In the genomic region with DNA sequence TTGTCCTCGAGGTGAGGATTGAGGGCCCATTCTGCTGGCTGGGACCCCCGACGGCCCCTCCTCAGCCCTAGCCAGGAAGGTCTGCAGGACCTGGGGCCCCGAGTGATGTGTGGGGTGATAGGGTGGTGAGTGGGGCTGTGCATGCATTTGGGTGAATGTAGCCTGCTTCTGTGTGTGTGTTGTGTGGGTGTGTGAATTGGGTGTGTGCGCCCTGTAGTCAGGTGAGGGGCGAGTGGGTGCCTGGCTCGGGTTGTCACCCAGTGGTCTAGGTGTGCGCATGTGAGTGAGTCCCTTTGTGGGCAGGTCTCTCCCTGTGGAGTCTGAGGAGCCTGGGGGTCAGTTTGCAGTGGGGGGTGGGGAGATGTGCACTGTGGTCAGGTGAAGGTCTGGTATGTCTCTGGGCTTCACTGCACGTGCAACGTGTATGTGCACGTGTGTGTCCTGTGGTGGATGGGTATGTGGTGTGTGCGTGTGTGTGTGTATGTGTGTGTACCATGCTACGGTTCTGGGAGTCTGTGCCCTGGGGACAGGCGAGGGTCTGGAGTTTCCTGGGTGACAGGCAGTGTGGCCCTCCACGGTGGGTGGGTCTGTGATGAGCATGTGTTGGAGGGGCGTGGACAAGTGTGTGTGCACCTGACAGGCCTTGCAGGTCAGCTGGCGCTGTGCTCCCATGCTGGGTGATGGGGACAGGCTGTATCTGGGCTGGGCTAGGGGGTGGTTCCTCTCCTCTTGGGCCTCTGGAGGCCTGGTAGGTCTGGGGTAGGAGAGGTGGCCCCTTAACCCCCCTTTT, we compare ENCODE assay signal across 12 cellular contexts. TPM values are rescaled to one million over a fixed set of nuclear protein-coding genes. Genes with fewer than 3 reads are reported as not detected.
DNase-seq lines count a peak whose midpoint lies in the region; ATAC-seq and TF ChIP-seq lines count a peak whose summit lies in the region.
"Had no signal": no experiment of that assay in that cellular context is flagged by ENCODE, and none has a peak within 500 bp of the region (broad histone marks: within the 10 kb centered on the region; RNA-seq: fewer than 3 reads in every experiment).

No MANE protein-coding gene starts in this region.

- peaks cover 39 to 56% (median 42%) of the 10 kb centered on the region in 3 donors for H3K27me3 Mint-ChIP-seq in CD14-positive monocyte (ENCODE audit: low read depth in 3 of 3)
- peaks cover 13 to 39% (median 13%) of the 10 kb centered on the region in 5 donors for H3K27me3 Mint-ChIP-seq in naive thymus-derived CD4-positive, alpha-beta T cell

- peaks cover 25% of the 10 kb centered on the region for H3K4me1 Mint-ChIP-seq in CD14-positive monocyte
- H3K4me1 Mint-ChIP-seq in naive thymus-derived CD4-positive, alpha-beta T cell: peaks cover 14 to 34% (median 29%) of the 10 kb centered on the region in 7 donors

- peak overlapping the region; percentile 35 to 83 for H3K4me3 Mint-ChIP-seq in CD14-positive monocyte
- peak overlapping the region; percentile 7 to 89 (median 54) for H3K4me3 Mint-ChIP-seq in naive thymus-derived CD4-positive, alpha-beta T cell

- no peaks in the 10 kb centered on the region for H3K9me3 ChIP-seq in HEK293 (ENCODE audit: control insufficient read depth, insufficient read depth, low read depth, low read length)
- no peaks in the 10 kb centered on the region for H3K9me3 ChIP-seq in naive thymus-derived CD4-positive, alpha-beta T cell (ENCODE audit: control insufficient read depth in 2 of 3, low read length in 3 of 3)
- H3K9me3 ChIP-seq in sigmoid colon: no peaks in the 10 kb centered on the region
- H3K9me3 ChIP-seq: neutrophil had no signal

- no peak for TF ChIP-seq POLR2A in sigmoid colon (IDR thresholded peaks at IDR 0.05)

- CTCF ChIA-PET in HEK293 (lab: Yijun Ruan, JAX): interaction anchor here (0.5 kb wide), 1 partner anchor 19 kb away, joined by 4 read pairs; no protein-coding TSS in a partner anchor
- CTCF ChIA-PET in naive thymus-derived CD4-positive, alpha-beta T cell (lab: Charles Lee): no interaction called here

- intact Hi-C loops in CD14-positive monocyte (cut with micrococcal nuclease): no loop called here
- intact Hi-C loops in naive thymus-derived CD4-positive, alpha-beta T cell (cut with micrococcal nuclease): no loop called here
- intact Hi-C loops in sigmoid colon (cut with DNase I): no loop called here

- TF ChIP-seq CTCF in CD14-positive monocyte (IDR thresholded peaks at IDR 0.05) (no peak), HEK293 (tag by site-specific recombination; IDR thresholded peaks at IDR 0.05) (no peak), sigmoid colon (IDR thresholded peaks at IDR 0.05) (no peak)

- no peaks in the 10 kb centered on the region for H3K36me3 ChIP-seq in HEK293 (ENCODE audit: control insufficient read depth in 2 of 2, insufficient read depth in 1 of 2, low read length in 2 of 2)
- no peaks in the 10 kb centered on the region for H3K36me3 ChIP-seq in naive thymus-derived CD4-positive, alpha-beta T cell (ENCODE audit: control insufficient read depth in 2 of 3, insufficient read depth in 3 of 3, low read length in 3 of 3)
- no peaks in the 10 kb centered on the region for H3K36me3 ChIP-seq in sigmoid colon
- H3K36me3 ChIP-seq: neutrophil had no signal

- H3K4me1 ChIP-seq in HEK293 (ENCODE audit: control insufficient read depth, insufficient read depth, low read length) (no peaks in the 10 kb centered on the region), sigmoid colon (peaks cover 0 to 28% (median 24%) of the 10 kb centered on the region in 4 donors)
- peaks cover 17% of the 10 kb centered on the region in 2 donors for H3K4me1 ChIP-seq in naive thymus-derived CD4-positive, alpha-beta T cell (ENCODE audit: control insufficient read depth in 2 of 2, insufficient read depth in 2 of 2, low read length in 2 of 2)

- WGBS in sigmoid colon, 2 donors: 24 to 47% methylated on average over 17 of the region's 17 CpGs

- H3K27ac Mint-ChIP-seq in CD14-positive monocyte: no peak overlapping the region
- peak overlapping the region in 4 of 9 donors; percentile 6 to 77 (median 19) for H3K27ac Mint-ChIP-seq in naive thymus-derived CD4-positive, alpha-beta T cell
- H3K27ac Mint-ChIP-seq: activated naive CD4-positive, alpha-beta T cell treated with anti-CD3 and anti-CD28 coated beads, Interleukin-2, amount 50 U/mL, for 72 hours had no signal

- DNase-seq in CD14-positive monocyte (ENCODE audit: low spot score) (no peak), caudate nucleus (lab: John Stamatoyannopoulos, UW) (peak in 24 of 61 donors; percentile 7 to 72 (median 38)), sigmoid colon (no peak), superior temporal gyrus (ENCODE audit: extremely low spot score) (no peak), NCI-H1694 (lab: John Stamatoyannopoulos, UW) (no peak)
- DNase-seq in naive thymus-derived CD4-positive, alpha-beta T cell: no peak
- DNase-seq: stimulated activated CD4-positive, alpha-beta T cell treated with anti-CD3 and anti-CD28 coated beads, Interleukin-1b, Interleukin-23, amount 100 ng/mL, for 48 hours had no signal

- H3K4me3 ChIP-seq in HEK293 (ENCODE audit: low read depth, low read length) (no peak overlapping the region), sigmoid colon (no peak overlapping the region)
- H3K4me3 ChIP-seq in naive thymus-derived CD4-positive, alpha-beta T cell (ENCODE audit: low read length): no peak overlapping the region

- ATAC-seq in naive thymus-derived CD4-positive, alpha-beta T cell: no peak
- no peak for ATAC-seq in HG02840 (IDR thresholded peaks at IDR 0.05; ENCODE audit: low FRiP score, unreplicated experiment)
- ATAC-seq: activated naive CD4-positive, alpha-beta T cell treated with anti-CD3 and anti-CD28 coated beads, Interleukin-2, amount 50 U/mL, for 72 hours had no signal

- TF ChIP-seq EP300 in sigmoid colon (IDR thresholded peaks at IDR 0.05): no peak

- H3K27me3 ChIP-seq in naive thymus-derived CD4-positive, alpha-beta T cell (ENCODE audit: control insufficient read depth in 2 of 2, insufficient read depth in 2 of 2, low read length in 2 of 2): peaks cover 0 to 7% of the 10 kb centered on the region in 2 donors
- peaks cover 28 to 53% (median 49%) of the 10 kb centered on the region in 3 donors for H3K27me3 ChIP-seq in sigmoid colon

- H3K27ac ChIP-seq in HEK293 (ENCODE audit: extremely low read depth, low read depth, low read length): no peak overlapping the region
- peak overlapping the region; percentile 98 for H3K27ac ChIP-seq in caudate nucleus (ENCODE audit: low read depth, low read length)
- H3K27ac ChIP-seq in naive thymus-derived CD4-positive, alpha-beta T cell (ENCODE audit: low read depth, low read length): no peak overlapping the region
- no peak overlapping the region for H3K27ac ChIP-seq in sigmoid colon
- H3K27ac ChIP-seq: neutrophil had no signal

- H3K9me3 Mint-ChIP-seq in CD14-positive monocyte: peaks cover 0 to 7% (median 4%) of the 10 kb centered on the region in 7 donors
- H3K9me3 Mint-ChIP-seq in naive thymus-derived CD4-positive, alpha-beta T cell: peaks cover 0 to 1% (median 0%) of the 10 kb centered on the region in 11 donors
- H3K9me3 Mint-ChIP-seq: activated naive CD4-positive, alpha-beta T cell treated with anti-CD3 and anti-CD28 coated beads, Interleukin-2, amount 50 U/mL, for 72 hours had no signal

- POLR2A ChIA-PET in HEK293 (lab: Yijun Ruan, JAX): no interaction called here
- POLR2A ChIA-PET in naive thymus-derived CD4-positive, alpha-beta T cell (lab: Charles Lee): no interaction called here

- H3K36me3 Mint-ChIP-seq in CD14-positive monocyte: peaks cover 4 to 7% of the 10 kb centered on the region in 2 donors
- H3K36me3 Mint-ChIP-seq in naive thymus-derived CD4-positive, alpha-beta T cell: peaks cover 0 to 4% (median 0%) of the 10 kb centered on the region in 5 donors
- H3K36me3 Mint-ChIP-seq: activated naive CD4-positive, alpha-beta T cell treated with anti-CD3 and anti-CD28 coated beads, Interleukin-2, amount 50 U/mL, for 72 hours had no signal

TF ChIP-seq in HEK293, 187 proteins besides CTCF, POLR2A, EP300 and RAD21 (continues in another document):
- TF ChIP-seq, protein P1, sequence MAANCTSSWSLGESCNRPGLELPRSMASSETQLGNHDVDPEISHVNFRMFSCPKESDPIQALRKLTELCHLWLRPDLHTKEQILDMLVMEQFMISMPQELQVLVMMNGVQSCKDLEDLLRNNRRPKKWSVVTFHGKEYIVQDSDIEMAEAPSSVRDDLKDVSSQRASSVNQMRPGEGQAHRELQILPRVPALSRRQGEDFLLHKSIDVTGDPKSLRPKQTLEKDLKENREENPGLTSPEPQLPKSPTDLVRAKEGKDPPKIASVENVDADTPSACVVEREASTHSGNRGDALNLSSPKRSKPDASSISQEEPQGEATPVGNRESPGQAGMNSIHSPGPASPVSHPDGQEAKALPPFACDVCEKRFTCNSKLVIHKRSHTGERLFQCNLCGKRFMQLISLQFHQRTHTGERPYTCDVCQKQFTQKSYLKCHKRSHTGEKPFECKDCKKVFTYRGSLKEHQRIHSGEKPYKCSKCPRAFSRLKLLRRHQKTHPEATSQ (tag by site-specific recombination; IDR thresholded peaks at IDR 0.05): no peak

RNA-seq across cellular contexts. Expression of a gene that starts 1.0 kb away (rescaled TPM):
- polyA plus RNA-seq in CD14-positive monocyte: not detected
- total RNA-seq in naive thymus-derived CD4-positive, alpha-beta T cell: under 1 TPM in 2 of 5 experiments, not detected in 3; 0.11 to 0.29 TPM
- not detected for polyA plus RNA-seq in naive thymus-derived CD4-positive, alpha-beta T cell
- under 1 TPM in 2 of 4 donors, not detected in 2; 0.27 to 0.36 TPM for total RNA-seq in sigmoid colon
- polyA plus RNA-seq in sigmoid colon: under 1 TPM in 1 of 3 donors, not detected in 2; 0.36 TPM
- total RNA-seq: activated naive CD4-positive, alpha-beta T cell treated with anti-CD3 and anti-CD28 coated beads, Interleukin-2, amount 50 U/mL, for 72 hours; endothelial cell of umbilical vein had no signal
- polyA plus RNA-seq: endothelial cell of umbilical vein had no signal

RNA-seq across cellular contexts. Expression of a gene that starts 3.8 kb away (rescaled TPM):
- polyA plus RNA-seq in CD14-positive monocyte (10 to 100 TPM; 63.8 to 81.1 TPM), sigmoid colon (100 to 1,000 TPM in 1 of 3 donors, 10 to 100 TPM in 2; 30.3 to 104 (median 45.0) TPM)
- 10 to 100 TPM; 25.0 to 66.2 (median 33.3) TPM for total RNA-seq in naive thymus-derived CD4-positive, alpha-beta T cell
- 10 to 100 TPM; 49.3 to 49.5 TPM for polyA plus RNA-seq in naive thymus-derived CD4-positive, alpha-beta T cell
- total RNA-seq in sigmoid colon: 10 to 100 TPM; 43.5 to 72.4 (median 61.9) TPM

RNA-seq across cellular contexts. Expression of a gene that starts 14.8 kb away (rescaled TPM):
- not detected for polyA plus RNA-seq in CD14-positive monocyte
- 10 to 100 TPM in 1 of 5 experiments, 1 to 10 TPM in 4; 1.3 to 12.3 (median 2.9) TPM for total RNA-seq in naive thymus-derived CD4-positive, alpha-beta T cell
- polyA plus RNA-seq in naive thymus-derived CD4-positive, alpha-beta T cell: not detected
- total RNA-seq in sigmoid colon: 1 to 10 TPM in 1 of 4 donors, not detected in 3; 1.7 TPM
- polyA plus RNA-seq in sigmoid colon: under 1 TPM in 1 of 3 donors, not detected in 2; 0.63 TPM

RNA-seq across cellular contexts. Expression of a gene that starts 24.1 kb away (rescaled TPM):
- polyA plus RNA-seq in CD14-positive monocyte (under 1 TPM in 1 of 2 donors, not detected in 1; 0.13 TPM), sigmoid colon (10 to 100 TPM in 1 of 3 donors, 1 to 10 TPM in 2; 1.2 to 13.7 (median 3.0) TPM)
- total RNA-seq in naive thymus-derived CD4-positive, alpha-beta T cell: 1 to 10 TPM in 4 of 5 experiments, under 1 TPM in 1; 0.36 to 4.6 (median 1.8) TPM
- 10 to 100 TPM; 10.6 to 10.9 TPM for polyA plus RNA-seq in naive thymus-derived CD4-positive, alpha-beta T cell
- total RNA-seq in sigmoid colon: 10 to 100 TPM in 2 of 4 donors, 1 to 10 TPM in 2; 5.8 to 26.3 (median 13.0) TPM
- total RNA-seq: endothelial cell of umbilical vein had no signal

RNA-seq across cellular contexts. Expression of a gene that starts 24.3 kb away (rescaled TPM):
- polyA plus RNA-seq in CD14-positive monocyte (10 to 100 TPM; 17.9 to 18.8 TPM), sigmoid colon (100 to 1,000 TPM; 196 to 286 (median 243) TPM)
- total RNA-seq in naive thymus-derived CD4-positive, alpha-beta T cell: 100 to 1,000 TPM in 1 of 5 experiments, 10 to 100 TPM in 4; 60.6 to 151 (median 70.7) TPM
- 10 to 100 TPM; 11.3 to 13.5 TPM for polyA plus RNA-seq in naive thymus-derived CD4-positive, alpha-beta T cell
- total RNA-seq in sigmoid colon: 10 to 100 TPM; 65.4 to 93.7 (median 77.3) TPM
